Comparison of ENCODE assay signal across 19 cellular contexts in genomic region chr12:19694627-19695026, GRCh38.
DNase-seq lines count a peak whose midpoint lies in the region; TF ChIP-seq lines count a peak whose summit lies in the region.
"Had no signal": no experiment of that assay in that cellular context is flagged by ENCODE, and none has a peak within 500 bp of the region (broad histone marks: within the 10 kb centered on the region; RNA-seq: fewer than 3 reads in every experiment).

No MANE protein-coding gene starts in this region.

- H3K36me3 Mint-ChIP-seq in HFFc6 (ENCODE audit: low read depth), result no peaks in the 10 kb centered on the region; the same call in 1 of the 2 replicates
- H3K36me3 Mint-ChIP-seq in activated naive CD8-positive, alpha-beta T cell treated with anti-CD3 and anti-CD28 coated beads for 36 hours, result peaks cover 17% of the 10 kb centered on the region
- H3K36me3 Mint-ChIP-seq: CD14-positive monocyte, type B pancreatic cell had no signal

- no peaks in the 10 kb centered on the region for H3K4me1 ChIP-seq in mesenchymal stem cell (ENCODE audit: control insufficient read depth, insufficient read depth, low read depth, low read length)
- no peaks in the 10 kb centered on the region for H3K4me1 ChIP-seq in suprapubic skin
- H3K4me1 ChIP-seq: SJCRH30 had no signal

- no peak overlapping the region for H2AK5ac ChIP-seq in mesenchymal stem cell (ENCODE audit: low read length, severe bottlenecking)

- no peak overlapping the region for H4K8ac ChIP-seq in mesenchymal stem cell (ENCODE audit: low read length)

- H3K4me3 Mint-ChIP-seq in HFFc6, result peak overlapping the region; percentile 4
- H3K4me3 Mint-ChIP-seq in activated naive CD8-positive, alpha-beta T cell treated with anti-CD3 and anti-CD28 coated beads for 36 hours, result no peak overlapping the region
- H3K4me3 Mint-ChIP-seq: CD14-positive monocyte, type B pancreatic cell had no signal

- no peak overlapping the region for H2BK15ac ChIP-seq in mesenchymal stem cell (ENCODE audit: low read depth, poor library complexity, severe bottlenecking)

- H2BK5ac ChIP-seq in mesenchymal stem cell (ENCODE audit: low read depth, low read length, poor library complexity, severe bottlenecking), result no peak overlapping the region

- no peaks in the 10 kb centered on the region for H3K9me3 Mint-ChIP-seq in HFFc6
- peaks cover 16% of the 10 kb centered on the region for H3K9me3 Mint-ChIP-seq in activated naive CD8-positive, alpha-beta T cell treated with anti-CD3 and anti-CD28 coated beads for 36 hours
- H3K9me3 Mint-ChIP-seq: type B pancreatic cell had no signal

- 77% methylated on average over 3 of the region's 3 CpGs for WGBS in mesenchymal stem cell
- WGBS in suprapubic skin, result 56% methylated on average over 3 of the region's 3 CpGs

- H3K79me1 ChIP-seq in mesenchymal stem cell (replicated peaks; ENCODE audit: low read length, poor library complexity, severe bottlenecking), result no peaks in the 10 kb centered on the region

- H3K4ac ChIP-seq in mesenchymal stem cell (ENCODE audit: low read depth in 1 of 2, low read length in 2 of 2), result no peak overlapping the region

- H3K4me3 ChIP-seq in mesenchymal stem cell (ENCODE audit: insufficient read depth in 1 of 2, low read depth in 1 of 2, low read length in 2 of 2) (no peak overlapping the region), suprapubic skin (no peak overlapping the region)
- H3K4me3 ChIP-seq: adrenal gland, esophagus muscularis mucosa, SJCRH30 had no signal

- H3K14ac ChIP-seq in mesenchymal stem cell (ENCODE audit: low read length in 2 of 2), result no peak overlapping the region

- TF ChIP-seq POLR2A in suprapubic skin (IDR thresholded peaks at IDR 0.05), result no peak

- no peak overlapping the region for H2AFZ ChIP-seq in mesenchymal stem cell (ENCODE audit: low read depth, low read length)

- H3K36me3 ChIP-seq in mesenchymal stem cell (ENCODE audit: control insufficient read depth in 1 of 2, insufficient read depth in 2 of 2, low read depth in 1 of 2, low read length in 2 of 2), result no peaks in the 10 kb centered on the region
- H3K36me3 ChIP-seq in suprapubic skin, result no peaks in the 10 kb centered on the region
- H3K36me3 ChIP-seq: adrenal gland, esophagus muscularis mucosa, SJCRH30 had no signal

- H3K9me3 ChIP-seq in mesenchymal stem cell (ENCODE audit: control insufficient read depth, low read length) (no peaks in the 10 kb centered on the region), suprapubic skin (no peaks in the 10 kb centered on the region)
- H3K9me3 ChIP-seq: adrenal gland, esophagus muscularis mucosa, SJCRH30 had no signal

- peaks cover 1% of the 10 kb centered on the region; the same call in 1 of the 2 replicates for H3K27me3 Mint-ChIP-seq in HFFc6 (ENCODE audit: insufficient read depth)
- no peaks in the 10 kb centered on the region for H3K27me3 Mint-ChIP-seq in activated naive CD8-positive, alpha-beta T cell treated with anti-CD3 and anti-CD28 coated beads for 36 hours
- H3K27me3 Mint-ChIP-seq: type B pancreatic cell had no signal

- peak overlapping the region; percentile 56; the same call in 1 of the 2 replicates for H3K27ac Mint-ChIP-seq in HFFc6
- peak overlapping the region; percentile 76 for H3K27ac Mint-ChIP-seq in activated naive CD8-positive, alpha-beta T cell treated with anti-CD3 and anti-CD28 coated beads for 36 hours
- H3K27ac Mint-ChIP-seq: type B pancreatic cell had no signal

- peaks cover 46% of the 10 kb centered on the region for H3K4me1 Mint-ChIP-seq in HFFc6 (ENCODE audit: low read depth)
- peaks cover 24% of the 10 kb centered on the region for H3K4me1 Mint-ChIP-seq in activated naive CD8-positive, alpha-beta T cell treated with anti-CD3 and anti-CD28 coated beads for 36 hours

- TF ChIP-seq CTCF in HFFc6 (IDR thresholded peaks at IDR 0.05) (no peak), suprapubic skin (IDR thresholded peaks at IDR 0.05) (no peak)

- H3K4me2 ChIP-seq in mesenchymal stem cell (ENCODE audit: low read length, poor library complexity, severe bottlenecking), result no peak overlapping the region

- H3K27me3 ChIP-seq in mesenchymal stem cell (ENCODE audit: control insufficient read depth in 1 of 2, insufficient read depth in 1 of 2, low read length in 2 of 2) (no peaks in the 10 kb centered on the region), suprapubic skin (no peaks in the 10 kb centered on the region)
- H3K27me3 ChIP-seq: adrenal gland, esophagus muscularis mucosa, SJCRH30 had no signal

- no peak for TF ChIP-seq EP300 in suprapubic skin (IDR thresholded peaks at IDR 0.05)

- no peak overlapping the region for H3K23ac ChIP-seq in mesenchymal stem cell (ENCODE audit: low read length in 2 of 2)

- H3K18ac ChIP-seq in mesenchymal stem cell (ENCODE audit: low read depth in 1 of 2, low read length in 2 of 2), result no peak overlapping the region

- no peak overlapping the region for H2BK12ac ChIP-seq in mesenchymal stem cell (ENCODE audit: low read length in 2 of 2)

- DNase-seq in HFFc6 (no peak), NOMO-1 (lab: John Stamatoyannopoulos, UW; ENCODE audit: unreplicated experiment in 2 of 2) (peak; percentile 61 to 88), mesenchymal stem cell (peak; percentile 68), AG08395 (ENCODE audit: low spot score) (no peak), suprapubic skin (ENCODE audit: low spot score in 2 of 2) (no peak), Ammon's horn (ENCODE audit: low spot score) (no peak)
- DNase-seq in activated naive CD8-positive, alpha-beta T cell treated with anti-CD3 and anti-CD28 coated beads for 36 hours, result no peak
- DNase-seq in activated CD8-positive, alpha-beta memory T cell treated with anti-CD3 and anti-CD28 coated beads, Interleukin-2, amount 50 U/mL, for 4 hours, result no peak
- DNase-seq: adrenal gland; cortex of kidney; hippocampal formation; left cardiac atrium; NCI-H2081 treated with DMSO at 0.1 percent for 48 hours; SJCRH30; stimulated activated CD4-positive, alpha-beta T cell treated with anti-CD3 and anti-CD28 coated beads, Interleukin-2, amount 100 ng/mL, for 24 hours; stimulated activated CD8-positive, alpha-beta memory T cell treated with anti-CD3 and anti-CD28 coated beads, Interleukin-4, amount 100 ng/mL, for 48 hours had no signal

- no peak overlapping the region for H2BK120ac ChIP-seq in mesenchymal stem cell (ENCODE audit: low read depth, low read length)

- no peak overlapping the region for H4K91ac ChIP-seq in mesenchymal stem cell (ENCODE audit: low read length)

- H3K9ac ChIP-seq in mesenchymal stem cell (ENCODE audit: low read length), result no peak overlapping the region

- H3K27ac ChIP-seq in mesenchymal stem cell (ENCODE audit: low read length, poor library complexity, severe bottlenecking) (no peak overlapping the region), suprapubic skin (no peak overlapping the region)
- H3K27ac ChIP-seq: adrenal gland, esophagus muscularis mucosa, SJCRH30 had no signal

Comparison
In these comparisons a context has a peak if more than half of its experiments do, and no peak if none do; other contexts are left out.
1. DNase-seq: peak in NOMO-1 (2 of 2) and mesenchymal stem cell (single experiment); none in HFFc6 (single experiment), activated naive CD8-positive, alpha-beta T cell treated with anti-CD3 and anti-CD28 coated beads for 36 hours (single experiment), AG08395 (single experiment), suprapubic skin (0 of 2), Ammon's horn (single experiment) and activated CD8-positive, alpha-beta memory T cell treated with anti-CD3 and anti-CD28 coated beads, Interleukin-2, amount 50 U/mL, for 4 hours (single experiment).